ENCODE assay signal across 14 cellular contexts in the genomic region with DNA sequence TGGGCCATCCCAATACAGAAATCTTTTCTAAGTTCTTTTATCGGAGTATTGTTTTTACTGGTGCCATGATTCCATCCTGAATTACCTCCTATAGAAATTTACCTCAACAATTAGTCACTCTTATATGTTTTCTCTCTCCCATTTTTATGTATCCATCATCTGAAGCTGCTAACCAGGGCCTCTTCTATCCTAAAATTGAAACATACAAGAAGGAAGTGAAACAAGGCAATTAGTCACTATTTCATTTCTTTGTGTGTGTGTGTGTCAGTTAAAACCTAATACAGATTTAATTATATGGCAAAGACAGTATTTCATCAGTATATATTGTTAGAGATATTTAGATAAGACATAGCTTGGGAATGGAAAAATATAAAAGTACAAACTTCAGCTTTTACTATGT.
DNase-seq lines count a peak whose midpoint lies in the region; ATAC-seq, FAIRE-seq and TF ChIP-seq lines count a peak whose summit lies in the region.
"Had no signal": no experiment of that assay in that cellular context is flagged by ENCODE, and none has a peak within 500 bp of the region (broad histone marks: within the 10 kb centered on the region; RNA-seq: fewer than 3 reads in every experiment).

No MANE protein-coding gene starts in this region.

- H4K20me1 ChIP-seq in neural progenitor cell (ENCODE audit: low read depth) = no peaks in the 10 kb centered on the region
- no peaks in the 10 kb centered on the region for H4K20me1 ChIP-seq in MM.1S (ENCODE audit: insufficient read depth, low read length)

- H3K4me2 ChIP-seq in neural progenitor cell (no peak overlapping the region), MM.1S (ENCODE audit: low read depth, low read length) (no peak overlapping the region)

- H3K27ac Mint-ChIP-seq in neural progenitor cell = no peak overlapping the region
- H3K27ac Mint-ChIP-seq: CD4-positive, alpha-beta T cell had no signal

- TF ChIP-seq POLR2A in GM12891 (IDR thresholded peaks at IDR 0.05; ENCODE audit: low read depth, low read length) = no peak

- DNase-seq in GM12891 (ENCODE audit: insufficient read length, low spot score) (no peak), NOMO-1 (lab: John Stamatoyannopoulos, UW; ENCODE audit: unreplicated experiment in 2 of 2) (peak; percentile 57 to 89), neural progenitor cell (ENCODE audit: low spot score) (no peak), MM.1S (no peak), NCI-H748 (lab: John Stamatoyannopoulos, UW; ENCODE audit: unreplicated experiment) (no peak)
- DNase-seq: activated CD4-positive, alpha-beta T cell treated with anti-CD3 and anti-CD28 coated beads for 4 hours; CD4-positive, alpha-beta T cell; effector CD8-positive, alpha-beta T cell; hypothalamus; NCI-H2029 treated with DMSO at 0.1 percent for 48 hours had no signal

- no peaks in the 10 kb centered on the region for H3K79me2 ChIP-seq in neural progenitor cell (ENCODE audit: low read depth)
- no peaks in the 10 kb centered on the region for H3K79me2 ChIP-seq in MM.1S (ENCODE audit: low read length)

- no peaks in the 10 kb centered on the region for H3K9me3 Mint-ChIP-seq in neural progenitor cell
- H3K9me3 Mint-ChIP-seq: CD4-positive, alpha-beta T cell had no signal

- H3K27ac ChIP-seq in neural progenitor cell (no peak overlapping the region), MM.1S (ENCODE audit: low read length) (no peak overlapping the region)
- H3K27ac ChIP-seq: HL-60 had no signal

- ATAC-seq in GM19452 (IDR thresholded peaks at IDR 0.05; ENCODE audit: unreplicated experiment) (peak; percentile 75), HG03025 (IDR thresholded peaks at IDR 0.05; ENCODE audit: low FRiP score, unreplicated experiment) (peak; percentile 73), GM19397 (IDR thresholded peaks at IDR 0.05; ENCODE audit: unreplicated experiment) (no peak)

- no peaks in the 10 kb centered on the region for H3K27me3 ChIP-seq in neural progenitor cell
- no peaks in the 10 kb centered on the region for H3K27me3 ChIP-seq in MM.1S (replicated peaks; ENCODE audit: insufficient read depth, low read length)

- H3K27me3 Mint-ChIP-seq in neural progenitor cell (ENCODE audit: insufficient read depth, low read depth) = no peaks in the 10 kb centered on the region
- H3K27me3 Mint-ChIP-seq: CD4-positive, alpha-beta T cell had no signal

- H3K36me3 ChIP-seq in neural progenitor cell (no peaks in the 10 kb centered on the region), MM.1S (replicated peaks; ENCODE audit: insufficient read depth, low read length) (no peaks in the 10 kb centered on the region)

- no peaks in the 10 kb centered on the region for H3K4me1 Mint-ChIP-seq in neural progenitor cell

- H3K9me2 ChIP-seq in MM.1S (replicated peaks; ENCODE audit: insufficient read depth, low read length) = no peaks in the 10 kb centered on the region

- no peaks in the 10 kb centered on the region for H3K36me3 Mint-ChIP-seq in neural progenitor cell

- TF ChIP-seq CTCF in neural progenitor cell (IDR thresholded peaks at IDR 0.05) (no peak), MM.1S (IDR thresholded peaks at IDR 0.05; ENCODE audit: low read length) (no peak)

- no peaks in the 10 kb centered on the region for H3K9me3 ChIP-seq in neural progenitor cell (ENCODE audit: low read depth)
- H3K9me3 ChIP-seq in MM.1S (replicated peaks; ENCODE audit: insufficient read depth, low read length) = no peaks in the 10 kb centered on the region

- no peak overlapping the region for H3K4me3 Mint-ChIP-seq in neural progenitor cell
- H3K4me3 Mint-ChIP-seq: CD4-positive, alpha-beta T cell had no signal

- H2AFZ ChIP-seq in neural progenitor cell (replicated peaks) (no peak overlapping the region), MM.1S (ENCODE audit: low read length) (no peak overlapping the region)

- no peak for FAIRE-seq in GM12891 (lab: Jason Lieb, UNC)

- H3K4me1 ChIP-seq in neural progenitor cell = no peaks in the 10 kb centered on the region
- peaks cover 8% of the 10 kb centered on the region; the same call in 1 of the 2 replicates for H3K4me1 ChIP-seq in MM.1S (ENCODE audit: low read length)

- no peak overlapping the region for H3K9ac ChIP-seq in neural progenitor cell
- H3K9ac ChIP-seq in MM.1S (ENCODE audit: low read length) = no peak overlapping the region

- H3F3A ChIP-seq in neural progenitor cell (ENCODE audit: low read depth) (no peaks in the 10 kb centered on the region), MM.1S (ENCODE audit: insufficient read depth, low read length) (no peaks in the 10 kb centered on the region; the same call in 1 of the 2 replicates)

- no peak overlapping the region for H3K4me3 ChIP-seq in neural progenitor cell
- no peak overlapping the region for H3K4me3 ChIP-seq in MM.1S (ENCODE audit: low read length)

TF ChIP-seq in GM12891, 5 proteins besides CTCF, POLR2A, EP300 and RAD21:
- TF ChIP-seq SPI1 (IDR thresholded peaks at IDR 0.05; ENCODE audit: low read depth, low read length) = peak; percentile 94
- no peak for TF ChIP-seq POU2F2 (IDR thresholded peaks at IDR 0.05; ENCODE audit: low read depth, low read length)
- TF ChIP-seq PAX5 (IDR thresholded peaks at IDR 0.05; ENCODE audit: insufficient read depth, low read length, severe bottlenecking) = no peak
- TF ChIP-seq TAF1 (IDR thresholded peaks at IDR 0.05; ENCODE audit: low read depth, low read length) = no peak
- no peak for TF ChIP-seq POLR2AphosphoS5 (IDR thresholded peaks at IDR 0.05; ENCODE audit: low read depth, low read length)

Comparison
In these comparisons a context has a peak if more than half of its experiments do, and no peak if none do; other contexts are left out.
1. DNase-seq: peak in NOMO-1 (2 of 2); none in GM12891 (single experiment), neural progenitor cell (single experiment), MM.1S (single experiment) and NCI-H748 (single experiment).